28 cellular contexts compared by ENCODE assay signal in the genomic region with DNA sequence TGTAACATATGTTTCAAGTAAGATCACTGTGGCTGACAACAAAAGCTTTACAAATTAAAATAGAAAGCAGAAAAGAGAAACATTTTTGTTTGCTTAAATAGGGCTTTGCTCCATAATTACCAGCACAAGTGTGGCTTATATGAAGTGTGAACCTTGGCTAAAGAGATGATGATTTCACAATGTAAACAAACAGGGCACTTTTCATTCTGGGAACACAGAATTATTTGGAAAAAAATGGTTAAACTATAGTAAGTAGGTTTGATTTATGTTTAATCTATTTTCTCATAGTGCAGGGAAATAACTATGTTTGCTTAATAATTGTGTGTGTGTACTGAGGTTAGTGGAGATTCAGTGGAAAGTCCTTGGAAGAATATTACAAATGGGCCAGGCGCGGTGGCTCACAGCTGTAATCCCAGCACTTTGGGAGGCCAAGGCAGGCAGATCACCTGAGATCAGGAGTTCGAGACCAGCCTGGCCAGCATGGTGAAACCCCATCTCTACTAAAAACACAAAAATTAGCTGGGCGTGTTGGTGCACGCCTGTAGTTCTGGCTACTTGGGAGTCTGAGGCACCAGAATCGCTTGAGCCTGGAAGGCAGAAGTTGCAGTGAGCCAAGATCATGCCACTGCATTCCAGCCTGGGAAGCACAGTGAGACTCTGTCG.
"Had no signal": no experiment of that assay in that cellular context is flagged by ENCODE, and none has a peak within 500 bp of the region (broad histone marks: within the 10 kb centered on the region; RNA-seq: fewer than 3 reads in every experiment).

No MANE protein-coding gene starts in this region.

- H3K9me3 Mint-ChIP-seq: activated T-helper 1 cell treated with anti-CD3 and anti-CD28 coated beads, Interleukin-12 subunit alpha, Interleukin-12 subunit beta, Interleukin-2, Interleukin-4 antibody, amounts not matched to agents 30 ng/mL and 10 ng/mL and 1 ng/mL, durations not matched to agents 14 hours and 24 hours and 36 hours; dendritic cell treated with granulocyte-macrophage colony-stimulating factor and Interleukin-4, amounts not matched to agents 40 ng/mL and 50 ng/mL, for 4 days; stimulated activated memory B cell treated with anti-CD40 and anti-IgM and Interleukin-4, amounts not matched to agents 10 μg/mL and 1 μg/mL and 100 μg/mL, for 72 hours; T-helper 2 cell treated with Interferon-gamma antibody and Interleukin-4, amounts not matched to agents 5 μg/mL and 100 μg/mL, for 36 hours had no signal

- H3K27ac ChIP-seq: body of pancreas, esophagus squamous epithelium, gastroesophageal sphincter, sigmoid colon, uterus, WERI-Rb-1 had no signal

- H3K4me3 Mint-ChIP-seq: activated CD8-positive, alpha-beta T cell treated with anti-CD3 and anti-CD28 coated beads, Interleukin-2, amount 10 ng/mL, durations not matched to agents 7 days and 5 days; activated T-helper 1 cell treated with anti-CD3 and anti-CD28 coated beads, Interleukin-12 subunit alpha, Interleukin-12 subunit beta, Interleukin-2, Interleukin-4 antibody, amounts not matched to agents 30 ng/mL and 10 ng/mL and 1 ng/mL, durations not matched to agents 14 hours and 24 hours and 36 hours; dendritic cell treated with granulocyte-macrophage colony-stimulating factor and Interleukin-4, amounts not matched to agents 40 ng/mL and 50 ng/mL, for 4 days; stimulated activated memory B cell treated with anti-CD40 and anti-IgM and Interleukin-4, amounts not matched to agents 10 μg/mL and 1 μg/mL and 100 μg/mL, for 72 hours; T-helper 2 cell treated with Interferon-gamma antibody and Interleukin-4, amounts not matched to agents 5 μg/mL and 100 μg/mL, for 36 hours had no signal

- H3K27ac Mint-ChIP-seq: activated CD8-positive, alpha-beta T cell treated with anti-CD3 and anti-CD28 coated beads, Interleukin-2, amount 10 ng/mL, durations not matched to agents 7 days and 5 days; activated T-helper 1 cell treated with anti-CD3 and anti-CD28 coated beads, Interleukin-12 subunit alpha, Interleukin-12 subunit beta, Interleukin-2, Interleukin-4 antibody, amounts not matched to agents 30 ng/mL and 10 ng/mL and 1 ng/mL, durations not matched to agents 14 hours and 24 hours and 36 hours; dendritic cell treated with granulocyte-macrophage colony-stimulating factor and Interleukin-4, amounts not matched to agents 40 ng/mL and 50 ng/mL, for 4 days; stimulated activated memory B cell treated with anti-CD40 and anti-IgM and Interleukin-4, amounts not matched to agents 10 μg/mL and 1 μg/mL and 100 μg/mL, for 72 hours; T-helper 2 cell treated with Interferon-gamma antibody and Interleukin-4, amounts not matched to agents 5 μg/mL and 100 μg/mL, for 36 hours had no signal

- H3K36me3 Mint-ChIP-seq: stimulated activated memory B cell treated with anti-CD40 and anti-IgM and Interleukin-4, amounts not matched to agents 10 μg/mL and 1 μg/mL and 100 μg/mL, for 72 hours had no signal

- ATAC-seq: activated CD8-positive, alpha-beta T cell treated with anti-CD3 and anti-CD28 coated beads, Interleukin-2, amount 10 ng/mL, durations not matched to agents 7 days and 5 days; body of pancreas; gastroesophageal sphincter; left cardiac atrium; mucosa of descending colon; stimulated activated memory B cell treated with anti-CD40 and anti-IgM and Interleukin-4, amounts not matched to agents 10 μg/mL and 1 μg/mL and 100 μg/mL, for 72 hours had no signal

- H3K4me3 ChIP-seq: body of pancreas, esophagus squamous epithelium, gastroesophageal sphincter, mucosa of descending colon, sigmoid colon, smooth muscle cell, uterus had no signal

- DNase-seq: activated CD4-positive, alpha-beta T cell treated with anti-CD3 and anti-CD28 coated beads for 1 hour; activated CD4-positive, alpha-beta T cell treated with anti-CD3 and anti-CD28 coated beads, Interleukin-2, amount 50 U/mL, for 1 hour; activated CD8-positive, alpha-beta T cell treated with anti-CD3 and anti-CD28 coated beads, Interleukin-2, amount 10 ng/mL, durations not matched to agents 7 days and 5 days; activated gamma-delta T cell; activated naive CD4-positive, alpha-beta T cell treated with anti-CD3 and anti-CD28 coated beads, Interleukin-2, amount 50 U/mL, for 16 hours; anterior cingulate cortex; body of pancreas; effector memory CD4-positive, alpha-beta T cell; esophagus squamous epithelium; head of caudate nucleus; hypothalamus; left cardiac atrium; mesenchymal stem cell; mucosa of descending colon; nucleus accumbens; posterior cingulate gyrus; sigmoid colon; stimulated activated CD4-positive, alpha-beta T cell treated with anti-CD3 and anti-CD28 coated beads, Interleukin-15, amount 100 ng/mL, for 24 hours; trophoblast cell; uterus; WERI-Rb-1 had no signal

- FAIRE-seq: endothelial cell of umbilical vein had no signal

- H3K27me3 Mint-ChIP-seq: stimulated activated memory B cell treated with anti-CD40 and anti-IgM and Interleukin-4, amounts not matched to agents 10 μg/mL and 1 μg/mL and 100 μg/mL, for 72 hours had no signal
